In the genomic region with DNA sequence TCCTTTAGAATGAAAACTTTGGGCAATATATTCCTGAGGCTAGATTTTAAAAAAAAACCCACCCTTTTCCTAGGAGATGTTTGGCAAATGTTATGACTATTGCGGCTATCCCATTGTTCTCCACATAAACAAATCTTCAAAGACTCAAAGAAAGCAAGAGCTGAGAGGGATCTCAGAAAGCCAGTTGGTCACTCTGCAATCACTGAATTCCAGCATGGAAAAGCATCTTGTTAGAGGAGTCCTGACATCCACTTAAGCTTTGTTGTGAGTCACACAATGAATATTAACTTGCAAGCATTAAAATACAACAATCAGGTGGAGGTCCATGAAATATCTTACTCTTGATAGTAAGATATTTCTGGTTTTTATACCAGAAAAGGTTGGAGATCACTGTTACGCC, we compare ENCODE assay signal across 24 cellular contexts. TPM values are rescaled to one million over a fixed set of nuclear protein-coding genes. Genes with fewer than 3 reads are reported as not detected.
DNase-seq lines count a peak whose midpoint lies in the region; ATAC-seq, FAIRE-seq and TF ChIP-seq lines count a peak whose summit lies in the region.
"Had no signal": no experiment of that assay in that cellular context is flagged by ENCODE, and none has a peak within 500 bp of the region (broad histone marks: within the 10 kb centered on the region; RNA-seq: fewer than 3 reads in every experiment).

No MANE protein-coding gene starts in this region.

- POLR2A ChIA-PET in SK-N-SH (lab: Yijun Ruan, JAX) (no interaction called here), endothelial cell of umbilical vein (lab: Charles Lee) (interaction anchor here (1.1 kb wide), 1 partner anchor 12 kb away, joined by 3 read pairs; no protein-coding TSS in a partner anchor)

- H4K20me1 ChIP-seq in SK-N-SH (ENCODE audit: insufficient read depth) = no peaks in the 10 kb centered on the region
- no peaks in the 10 kb centered on the region for H4K20me1 ChIP-seq in endothelial cell of umbilical vein (replicated peaks; ENCODE audit: control insufficient read depth, extremely low read depth, insufficient read depth, low read length)

- no peaks in the 10 kb centered on the region for H3K9me1 ChIP-seq in endothelial cell of umbilical vein (replicated peaks; ENCODE audit: control insufficient read depth, extremely low read depth, insufficient read depth, low read length)

- TF ChIP-seq POLR2A in endothelial cell of umbilical vein (IDR thresholded peaks at IDR 0.05; ENCODE audit: low read depth, low read length) = no peak

- H2AFZ ChIP-seq in SK-N-SH (ENCODE audit: low read depth) (peak overlapping the region; percentile 35; the same call in 1 of the 2 replicates), endothelial cell of umbilical vein (ENCODE audit: low read depth, low read length) (no peak overlapping the region)

- H3K27me3 ChIP-seq in SK-N-SH (ENCODE audit: insufficient read depth) (no peaks in the 10 kb centered on the region), endothelial cell of umbilical vein (ENCODE audit: control insufficient read depth in 2 of 2, insufficient read depth in 2 of 2, low read length in 2 of 2) (no peaks in the 10 kb centered on the region), left lung (no peaks in the 10 kb centered on the region)
- H3K27me3 ChIP-seq: body of pancreas, gastrocnemius medialis, right lobe of liver, tibial nerve had no signal

- H3K36me3 ChIP-seq in SK-N-SH (replicated peaks in 1 of 2; ENCODE audit: control insufficient read depth in 1 of 2, insufficient read depth in 2 of 2, low read length in 1 of 2) = no peaks in the 10 kb centered on the region
- no peaks in the 10 kb centered on the region for H3K36me3 ChIP-seq in endothelial cell of umbilical vein (ENCODE audit: control insufficient read depth in 2 of 2, extremely low read depth in 1 of 2, insufficient read depth in 2 of 2, low read length in 2 of 2)
- no peaks in the 10 kb centered on the region for H3K36me3 ChIP-seq in left lung
- H3K36me3 ChIP-seq: gastrocnemius medialis, neutrophil, right lobe of liver, tibial nerve had no signal

- no peak for FAIRE-seq in endothelial cell of umbilical vein (lab: Jason Lieb, UNC)
- FAIRE-seq: GM18507 had no signal

- dilution Hi-C loops in endothelial cell of umbilical vein (cut with MboI; ENCODE audit: extremely low pct_ligation_motif_present, low sequenced_read_pairs) = no loop called here

- no peaks in the 10 kb centered on the region for H3K9me2 ChIP-seq in SK-N-SH

- no peak for DNase-seq in SK-N-SH
- peak; percentile 77 for DNase-seq in M059J (ENCODE audit: low read depth)
- DNase-seq in endothelial cell of umbilical vein (ENCODE audit: low read depth, low spot score) = peak; percentile 40
- peak; percentile 62 for DNase-seq in renal cortical epithelial cell (ENCODE audit: low read depth)
- no peak for DNase-seq in NK-92 (lab: John Stamatoyannopoulos, UW; ENCODE audit: unreplicated experiment)
- no peak for DNase-seq in left lung
- DNase-seq: 8988T; activated CD4-positive, alpha-beta T cell treated with anti-CD3 and anti-CD28 coated beads, Interleukin-2, amount 50 U/mL, for 48 hours; activated naive CD4-positive, alpha-beta T cell treated with Interleukin-2 at 50 U/mL for 16 hours; body of pancreas; gastrocnemius medialis; NCI-H1436 treated with DMSO at 0.1 percent for 48 hours; NCI-H2171 treated with DMSO at 0.1 percent for 48 hours; NCI-H526 treated with DMSO at 0.1 percent for 48 hours; right lobe of liver; stimulated activated CD4-positive, alpha-beta T cell treated with anti-CD3 and anti-CD28 coated beads, Interleukin-1b, Interleukin-23, amount 100 ng/mL, for 48 hours; stimulated activated naive CD4-positive, alpha-beta T cell treated with Interleukin-2 at 50 U/mL for 16 hours; T-helper 2 cell had no signal

- intact Hi-C loops in endothelial cell of umbilical vein (cut with micrococcal nuclease) = no loop called here
- intact Hi-C loops in left lung (cut with DNase I) = no loop called here

- peak overlapping the region; percentile 47 for H3K4me2 ChIP-seq in SK-N-SH
- H3K4me2 ChIP-seq in endothelial cell of umbilical vein (ENCODE audit: insufficient read depth, low read length) = no peak overlapping the region

- H3K27ac ChIP-seq in SK-N-SH (ENCODE audit: low read depth in 2 of 2, low read length in 1 of 2) (peak overlapping the region; percentile 88 to 98), endothelial cell of umbilical vein (ENCODE audit: insufficient read depth, low read depth, low read length) (peak overlapping the region; percentile 82), left lung (no peak overlapping the region)
- H3K27ac ChIP-seq: body of pancreas, neutrophil, tibial nerve had no signal

- WGBS in SK-N-SH (ENCODE audit: low lambda C conversion rate) = 95% methylated on average over 2 of the region's 2 CpGs

- H3F3A ChIP-seq in SK-N-SH (replicated peaks; ENCODE audit: insufficient read depth) = peaks cover 42% of the 10 kb centered on the region

- no peaks in the 10 kb centered on the region for H3K9me3 ChIP-seq in SK-N-SH
- H3K9me3 ChIP-seq in endothelial cell of umbilical vein (replicated peaks; ENCODE audit: control insufficient read depth, insufficient read depth, low read length) = no peaks in the 10 kb centered on the region
- H3K9me3 ChIP-seq in left lung = no peaks in the 10 kb centered on the region
- H3K9me3 ChIP-seq: body of pancreas, gastrocnemius medialis, neutrophil, right lobe of liver, tibial nerve had no signal

- H3K4me1 ChIP-seq in SK-N-SH (ENCODE audit: control insufficient read depth in 1 of 2, insufficient read depth in 2 of 2, low read depth in 1 of 2, low read length in 1 of 2) (peaks cover 0 to 49% of the 10 kb centered on the region in 2 experiments; a peak in 3 of 4 replicates), endothelial cell of umbilical vein (ENCODE audit: control insufficient read depth, extremely low read depth, insufficient read depth, low read length) (peaks cover 68% of the 10 kb centered on the region), left lung (peaks cover 5 to 9% of the 10 kb centered on the region in 2 donors)
- H3K4me1 ChIP-seq: right lobe of liver had no signal

- no peak for TF ChIP-seq EP300 in SK-N-SH (IDR thresholded peaks at IDR 0.05; ENCODE audit: borderline replicate concordance in 1 of 2, low read depth in 1 of 2, low read length in 1 of 2)

- no peak for TF ChIP-seq RAD21 in SK-N-SH (IDR thresholded peaks at IDR 0.05; ENCODE audit: low read length)

- CTCF ChIA-PET in SK-N-SH (lab: Yijun Ruan, JAX) (no interaction called here), endothelial cell of umbilical vein (lab: Charles Lee) (interaction anchor here (0.9 to 2.1 kb wide), 3 partner anchors 12 to 16 kb away, joined by 3 to 6 read pairs (median 5); no protein-coding TSS in a partner anchor)

- no TSS peak for BruUV-seq in endothelial cell of umbilical vein (replicated peaks; lab: Mats Ljungman, UMichigan)

- no peak for ATAC-seq in SK-N-SH treated with all-trans-retinoic acid at 6 μM for 48 hours
- ATAC-seq in GM21360 (IDR thresholded peaks at IDR 0.05; ENCODE audit: unreplicated experiment) = no peak
- no peak for ATAC-seq in left lung
- ATAC-seq: body of pancreas, left lobe of liver had no signal

- peak overlapping the region; percentile 69; the same call in 1 of the 2 replicates for H3K9ac ChIP-seq in SK-N-SH
- peak overlapping the region; percentile 28 for H3K9ac ChIP-seq in endothelial cell of umbilical vein (replicated peaks; ENCODE audit: extremely low read depth, insufficient read depth, low read length)

- H3K4me3 ChIP-seq in SK-N-SH (ENCODE audit: low read depth in 2 of 2, low read length in 1 of 2) (no peak overlapping the region), endothelial cell of umbilical vein (replicated peaks in 1 of 3; ENCODE audit: insufficient read depth in 1 of 3, low read depth in 1 of 3, low read length in 3 of 3) (no peak overlapping the region), left lung (no peak overlapping the region)
- H3K4me3 ChIP-seq: body of pancreas, gastrocnemius medialis, right lobe of liver, tibial nerve had no signal

- H3K79me2 ChIP-seq in SK-N-SH (ENCODE audit: insufficient read depth) (no peaks in the 10 kb centered on the region), endothelial cell of umbilical vein (ENCODE audit: control insufficient read depth, insufficient read depth, low read length) (no peaks in the 10 kb centered on the region)

- no peak for TF ChIP-seq CTCF in SK-N-SH (IDR thresholded peaks at IDR 0.05)
- TF ChIP-seq CTCF in endothelial cell of umbilical vein (IDR thresholded peaks at IDR 0.05; ENCODE audit: extremely low read depth in 1 of 2, insufficient read depth in 1 of 2, low read depth in 1 of 2, low read length in 2 of 2) = no peak
- TF ChIP-seq CTCF in left lung (IDR thresholded peaks at IDR 0.05) = no peak

TF ChIP-seq in SK-N-SH, 30 proteins besides CTCF, POLR2A, EP300 and RAD21 (continues in another document):
- TF ChIP-seq SIN3A (IDR thresholded peaks at IDR 0.05; ENCODE audit: borderline replicate concordance, low read depth, low read length) (no peak), FOSL2 (IDR thresholded peaks at IDR 0.05; ENCODE audit: borderline replicate concordance, low read depth) (peak; percentile 20; the same call in 1 of the 2 replicates)

TF ChIP-seq in endothelial cell of umbilical vein, 7 proteins besides CTCF, POLR2A, EP300 and RAD21 (continues in another document):
- TF ChIP-seq, protein P1, sequence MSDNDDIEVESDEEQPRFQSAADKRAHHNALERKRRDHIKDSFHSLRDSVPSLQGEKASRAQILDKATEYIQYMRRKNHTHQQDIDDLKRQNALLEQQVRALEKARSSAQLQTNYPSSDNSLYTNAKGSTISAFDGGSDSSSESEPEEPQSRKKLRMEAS (IDR thresholded peaks at IDR 0.05; ENCODE audit: insufficient read depth, insufficient read length) = no peak
- TF ChIP-seq FOS (IDR thresholded peaks at IDR 0.05; ENCODE audit: borderline replicate concordance, insufficient read depth, low read length) = no peak
- no peak for TF ChIP-seq POLR2AphosphoS5 (IDR thresholded peaks at IDR 0.05; ENCODE audit: insufficient read depth, low read depth, low read length)
- TF ChIP-seq GATA2 (IDR thresholded peaks at IDR 0.05; ENCODE audit: insufficient read depth, insufficient read length, low read depth, low read length) = no peak

RNA-seq across cellular contexts. Expression of gene PTPRB, which starts 11.0 kb away (rescaled TPM):
- 1.1 and 2.0 TPM in 2 replicates for polyA plus RNA-seq in SK-N-SH (2012; rRNA removed)
- polyA plus RNA-seq in SK-N-SH (2012; cell fraction: cytosol; rRNA removed) = 1.2 and 1.4 TPM in 2 replicates
- polyA plus RNA-seq in SK-N-SH (2012; cell fraction: nucleus; rRNA removed) = 1.9 and 2.7 TPM in 2 replicates
- total RNA-seq in M059J (2014; rRNA removed; shearing (Covaris generic)) = 1.6 and 3.4 TPM in 2 replicates
- 150 and 151 TPM in 2 replicates for total RNA-seq in endothelial cell of umbilical vein
- 64.1 and 66.4 TPM in 2 replicates for polyA plus RNA-seq in endothelial cell of umbilical vein
- polyA plus RNA-seq in endothelial cell of umbilical vein (2011; cell fraction: cytosol; rRNA removed) = 46.2 and 51.4 TPM in 2 replicates
- 231 and 235 TPM in 2 replicates for polyA plus RNA-seq in endothelial cell of umbilical vein (2011; cell fraction: nucleus; rRNA removed)
- polyA plus RNA-seq in endothelial cell of umbilical vein (2012) = 45.3 and 57.4 TPM in 2 replicates
- 454 and 506 TPM in 2 replicates for polyA minus RNA-seq in endothelial cell of umbilical vein
- polyA minus RNA-seq in endothelial cell of umbilical vein (2011; cell fraction: cytosol; rRNA and poly(A)+ RNA removed) = 0.82 TPM
- 485 and 688 TPM in 2 replicates for polyA minus RNA-seq in endothelial cell of umbilical vein (2011; cell fraction: nucleus; rRNA and poly(A)+ RNA removed)
- total RNA-seq in renal cortical epithelial cell = 5.4 and 5.7 TPM in 2 replicates
- 10 to 100 TPM; 41.8 to 83.2 TPM for total RNA-seq in left lung

Comparison
In these comparisons a context has a peak if more than half of its experiments do, and no peak if none do; other contexts are left out.
1. DNase-seq: peak in M059J (single experiment), endothelial cell of umbilical vein (single experiment) and renal cortical epithelial cell (single experiment); none in SK-N-SH (single experiment), NK-92 (single experiment) and left lung (0 of 2).
2. H3K27ac ChIP-seq: peak in SK-N-SH (2 of 2) and endothelial cell of umbilical vein (single experiment); none in left lung (0 of 2).